27 cellular contexts compared by ENCODE assay signal in the genomic region with DNA sequence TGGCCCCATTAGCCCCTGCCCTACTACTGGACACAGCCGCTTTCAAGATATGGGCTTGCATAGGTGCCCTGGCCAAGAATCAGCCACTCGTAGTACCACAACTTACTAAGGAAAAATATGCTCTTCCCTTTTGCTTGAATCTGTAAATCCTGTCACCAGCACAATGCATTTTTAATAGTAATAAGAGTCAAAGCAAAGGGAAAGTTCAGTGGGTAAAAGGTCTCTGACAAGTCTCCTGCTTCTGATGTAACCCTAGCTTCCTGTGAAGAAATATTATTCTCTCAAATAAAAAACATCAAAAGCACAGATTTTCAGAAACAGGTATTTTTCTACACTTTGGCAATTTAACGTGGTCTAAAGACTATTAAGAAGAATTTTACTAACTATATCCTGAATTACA.
"Had no signal": no experiment of that assay in that cellular context is flagged by ENCODE, and none has a peak within 500 bp of the region (broad histone marks: within the 10 kb centered on the region; RNA-seq: fewer than 3 reads in every experiment).

No MANE protein-coding gene starts in this region.

- H3K9me3 Mint-ChIP-seq: activated B cell treated with CpG ODN at 0.5 μM for 24 hours; activated naive CD8-positive, alpha-beta T cell treated with anti-CD3 and anti-CD28 coated beads for 36 hours; activated T-helper 2 cell treated with anti-CD3 and anti-CD28 coated beads, Interferon-gamma antibody, Interleukin-2, Interleukin-4, amounts not matched to agents 10 μg/mL and 5 μg/mL and 100 μg/mL, durations not matched to agents 14 hours and 24 hours and 36 hours had no signal

- H3K27me3 ChIP-seq: cardiac muscle cell, hepatocyte, left lung, neutrophil, right lobe of liver, upper lobe of right lung had no signal

- DNase-seq: activated B cell treated with CpG ODN at 0.5 μM for 24 hours; activated CD4-positive, alpha-beta T cell treated with anti-CD3 and anti-CD28 coated beads for 36 hours; activated CD4-positive, alpha-beta T cell treated with anti-CD3 and anti-CD28 coated beads, Interleukin-2, amount 50 U/mL, for 48 hours; activated CD8-positive, alpha-beta memory T cell treated with anti-CD3 and anti-CD28 coated beads, Interleukin-2, amount 50 U/mL, for 48 hours; activated naive CD4-positive, alpha-beta T cell treated with Interleukin-2 at 50 U/mL for 16 hours; activated naive CD8-positive, alpha-beta T cell treated with anti-CD3 and anti-CD28 coated beads for 36 hours; activated T-cell treated with anti-CD3 and anti-CD28 coated beads, Interleukin-2, amount 50 U/mL, for 4 hours; amygdala; glutamatergic neuron; immature natural killer cell; kidney glomerular epithelial cell; left lung; midbrain; natural killer cell; right lobe of liver; stimulated activated CD4-positive, alpha-beta T cell treated with anti-CD3 and anti-CD28 coated beads, Interleukin-2, amount 100 ng/mL, for 48 hours; stimulated activated naive CD4-positive, alpha-beta T cell; SW 1271; T-helper 17 cell; upper lobe of right lung had no signal

- H3K9ac ChIP-seq: parathyroid adenoma had no signal

- H3K4me3 ChIP-seq: cardiac muscle cell, hepatocyte, left lung, lung, right lobe of liver, upper lobe of right lung had no signal

- H2AFZ ChIP-seq: hepatocyte, parathyroid adenoma had no signal

- H3K36me3 Mint-ChIP-seq: activated naive CD8-positive, alpha-beta T cell treated with anti-CD3 and anti-CD28 coated beads for 36 hours; immature natural killer cell; natural killer cell had no signal

- H3K79me2 ChIP-seq: hepatocyte, parathyroid adenoma had no signal

- H3K27me3 Mint-ChIP-seq: activated B cell treated with CpG ODN at 0.5 μM for 24 hours; activated CD4-positive, alpha-beta T cell treated with anti-CD3 and anti-CD28 coated beads for 36 hours; activated naive CD8-positive, alpha-beta T cell treated with anti-CD3 and anti-CD28 coated beads for 36 hours; T-helper 17 cell had no signal

- H3K27ac Mint-ChIP-seq: activated B cell treated with CpG ODN at 0.5 μM for 24 hours; activated CD4-positive, alpha-beta T cell treated with anti-CD3 and anti-CD28 coated beads for 36 hours; activated naive CD8-positive, alpha-beta T cell treated with anti-CD3 and anti-CD28 coated beads for 36 hours; activated T-helper 2 cell treated with anti-CD3 and anti-CD28 coated beads, Interferon-gamma antibody, Interleukin-2, Interleukin-4, amounts not matched to agents 10 μg/mL and 5 μg/mL and 100 μg/mL, durations not matched to agents 14 hours and 24 hours and 36 hours; immature natural killer cell; natural killer cell; T-helper 17 cell had no signal

- H3K4me1 Mint-ChIP-seq: activated B cell treated with CpG ODN at 0.5 μM for 24 hours; activated CD4-positive, alpha-beta T cell treated with anti-CD3 and anti-CD28 coated beads for 36 hours; immature natural killer cell; natural killer cell; T-helper 17 cell had no signal

- H3K4me2 ChIP-seq: hepatocyte had no signal

- H3K4me1 ChIP-seq: left lung, parathyroid adenoma, right lobe of liver, upper lobe of right lung had no signal

- H3K9me3 ChIP-seq: neutrophil, right lobe of liver, upper lobe of right lung had no signal

- H3K36me3 ChIP-seq: cardiac muscle cell, left lung, neutrophil, right lobe of liver, upper lobe of right lung had no signal

- H3K4me3 Mint-ChIP-seq: activated B cell treated with CpG ODN at 0.5 μM for 24 hours; activated CD4-positive, alpha-beta T cell treated with anti-CD3 and anti-CD28 coated beads for 36 hours; activated naive CD8-positive, alpha-beta T cell treated with anti-CD3 and anti-CD28 coated beads for 36 hours; activated T-cell treated with anti-CD3 and anti-CD28 coated beads, Interleukin-2, amount 50 U/mL, for 4 hours; immature natural killer cell; natural killer cell; T-helper 17 cell had no signal

- H3K27ac ChIP-seq: cardiac muscle cell, epithelial cell of prostate, hepatocyte, left lung, neutrophil, parathyroid adenoma, right lobe of liver, upper lobe of right lung had no signal
